Comparison of ENCODE assay signal across 2 cellular contexts in the genomic region with DNA sequence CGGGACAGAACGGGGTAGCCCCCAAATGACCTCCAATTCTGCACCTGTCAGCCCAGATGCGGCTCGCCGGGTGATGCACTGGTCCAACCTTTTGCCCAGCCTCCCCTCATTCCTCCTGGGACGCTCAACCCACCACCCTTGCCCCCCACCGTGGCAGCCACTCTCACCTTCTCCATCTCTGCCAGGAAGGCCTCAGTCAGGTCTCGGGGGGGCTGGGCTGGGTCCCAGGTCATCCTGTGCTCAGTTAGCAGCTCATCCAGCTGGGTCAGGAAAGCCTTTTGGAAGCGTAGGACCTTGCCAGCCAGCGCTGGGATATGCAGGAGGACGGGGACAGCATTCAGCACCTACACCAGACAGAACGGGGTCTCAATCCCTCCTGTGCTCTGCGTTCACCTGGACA. TPM values are rescaled to one million over a fixed set of nuclear protein-coding genes. Genes with fewer than 3 reads are reported as not detected.
"Had no signal": no experiment of that assay in that cellular context is flagged by ENCODE, and none has a peak within 500 bp of the region (broad histone marks: within the 10 kb centered on the region; RNA-seq: fewer than 3 reads in every experiment).

No MANE protein-coding gene starts in this region.

RNA-seq across cellular contexts. Expression of a gene that starts 2.6 kb away (rescaled TPM):
- total RNA-seq: left ventricle myocardium superior had no signal
- polyA plus RNA-seq: immature natural killer cell had no signal
